20 cellular contexts compared by ENCODE assay signal in the genomic region with DNA sequence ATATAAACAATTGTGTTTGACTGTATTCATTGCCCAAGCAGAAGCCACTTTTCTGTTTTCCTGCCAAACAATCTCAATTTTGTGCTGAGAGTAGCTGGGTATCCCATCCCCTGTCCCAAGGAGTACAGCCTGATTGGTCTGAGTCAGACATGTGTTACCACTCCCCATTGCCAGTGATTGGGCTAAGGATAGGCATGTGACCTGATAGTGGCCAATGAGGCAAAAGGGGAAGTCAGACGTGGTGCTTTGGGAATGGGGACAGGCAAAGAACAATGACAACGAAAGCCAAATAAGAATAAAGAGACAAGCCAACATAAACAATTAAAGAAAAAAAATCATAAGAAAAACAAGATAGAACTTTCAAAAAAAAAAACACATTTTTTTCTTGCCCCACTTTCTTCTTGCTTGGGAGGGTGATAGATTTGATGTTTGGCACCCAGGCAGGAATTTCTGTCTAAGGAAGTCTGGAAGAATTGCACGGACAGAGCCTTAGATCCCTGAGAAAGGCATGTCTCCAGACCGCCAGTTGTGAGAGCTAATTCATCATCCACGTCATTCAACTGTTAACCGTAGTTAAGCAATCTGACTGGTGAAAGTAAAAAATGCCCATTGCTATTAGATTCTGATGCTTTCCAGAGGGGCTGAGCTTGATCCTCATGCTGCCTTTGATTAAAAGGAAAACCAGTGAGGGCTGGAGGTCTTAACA.
DNase-seq lines count a peak whose midpoint lies in the region; ATAC-seq, FAIRE-seq and TF ChIP-seq lines count a peak whose summit lies in the region.
"Had no signal": no experiment of that assay in that cellular context is flagged by ENCODE, and none has a peak within 500 bp of the region (broad histone marks: within the 10 kb centered on the region; RNA-seq: fewer than 3 reads in every experiment).

No MANE protein-coding gene starts in this region.

- no peak overlapping the region for H3K23ac ChIP-seq in H1 (ENCODE audit: insufficient read length)

- no peak overlapping the region for H2BK5ac ChIP-seq in H1 (ENCODE audit: low read depth, low read length)

- no peak overlapping the region for H4K5ac ChIP-seq in H1 (ENCODE audit: insufficient read length, low read depth, low read length)

- H3K79me1 ChIP-seq in H1 (ENCODE audit: low read depth, low read length), result no peaks in the 10 kb centered on the region

- H2BK20ac ChIP-seq in H1 (ENCODE audit: low read length), result no peak overlapping the region

- H3K4me2 ChIP-seq in H1 (ENCODE audit: insufficient read depth in 1 of 2, low read depth in 2 of 2, low read length in 2 of 2), result no peak overlapping the region

- TF ChIP-seq POLR2A in H1 (IDR thresholded peaks at IDR 0.05; ENCODE audit: control extremely low read depth in 1 of 2, low read depth in 2 of 2, low read length in 2 of 2), result no peak

- no peak for FAIRE-seq in H1 (lab: Jason Lieb, UNC)
- FAIRE-seq: endometrium had no signal

- no peak overlapping the region for H4K8ac ChIP-seq in H1 (ENCODE audit: extremely low read depth, insufficient read depth, low read length)

- 0 out of 2 replicates have a peak overlapping the region, but pooled peaks have one; percentile 30 for H2AFZ ChIP-seq in H1 (ENCODE audit: low read length)

- H3K4me1 ChIP-seq in H1 (replicated peaks in 1 of 4; ENCODE audit: control insufficient read depth in 3 of 4, insufficient read depth in 4 of 4, low read length in 3 of 4), result peaks cover 0 to 6% (median 0%) of the 10 kb centered on the region in 4 experiments; a peak in 1 of 7 replicates
- H3K4me1 ChIP-seq: transverse colon had no signal

- no peak overlapping the region for H3K27ac ChIP-seq in H1 (ENCODE audit: low read depth, low read length)
- H3K27ac ChIP-seq: transverse colon, VCaP had no signal

- H3K27me3 ChIP-seq in H1 (replicated peaks in 1 of 4; ENCODE audit: control insufficient read depth in 3 of 4, extremely low read depth in 1 of 4, insufficient read depth in 3 of 4, low read length in 3 of 4), result no peaks in the 10 kb centered on the region
- H3K27me3 ChIP-seq: transverse colon had no signal

- no peak for TF ChIP-seq CTCF in H1 (IDR thresholded peaks at IDR 0.05; ENCODE audit: control extremely low read depth in 1 of 3, insufficient read depth in 1 of 3, low read depth in 1 of 3, low read length in 3 of 3)

- H2BK120ac ChIP-seq in H1 (replicated peaks; ENCODE audit: low read depth, low read length), result no peak overlapping the region

- TF ChIP-seq EP300 in H1 (IDR thresholded peaks at IDR 0.05; ENCODE audit: borderline replicate concordance in 1 of 2, low read depth in 2 of 2, low read length in 2 of 2), result no peak

- WGBS in H1 (ENCODE audit: extremely low coverage in 1 of 2, insufficient coverage in 1 of 2, insufficient read length in 1 of 2, insufficient replicate concordance in 2 of 2, low coverage in 1 of 2, low lambda C conversion rate in 2 of 2, missing lambda C conversion rate in 1 of 2), 2 experiments, result 91% methylated on average over 6 of the region's 6 CpGs; no CpG with 5 or more reads in 1 of the 2 experiments

- no peak overlapping the region for H3K56ac ChIP-seq in H1 (replicated peaks; ENCODE audit: insufficient read length, low read depth, low read length)

- H3K4me3 ChIP-seq in H1 (ENCODE audit: extremely low read depth in 1 of 4, insufficient read depth in 2 of 4, low read depth in 3 of 4, low read length in 4 of 4), result no peak overlapping the region
- H3K4me3 ChIP-seq: transverse colon had no signal

- no peaks in the 10 kb centered on the region for H3K36me3 ChIP-seq in H1 (ENCODE audit: control insufficient read depth in 2 of 4, insufficient read depth in 4 of 4, low read length in 3 of 4)
- H3K36me3 ChIP-seq: transverse colon had no signal

- DNase-seq in AG20443 (ENCODE audit: low spot score) (peak; percentile 25), NAMALWA (ENCODE audit: low spot score) (peak; percentile 15), H1 (ENCODE audit: low read depth in 1 of 2, low spot score in 2 of 2) (no peak), pulmonary artery endothelial cell (ENCODE audit: low read depth, low spot score) (peak; percentile 10), pons (ENCODE audit: low spot score) (no peak)
- DNase-seq: activated CD4-positive, alpha-beta T cell treated with anti-CD3 and anti-CD28 coated beads, Interleukin-2, amount 50 U/mL, for 4 hours; activated gamma-delta T cell treated with Interleukin-2 at 50 U/mL for 16 hours; foreskin melanocyte; GOT3; NCI-H1436; NCI-H69; retina; SHP77 treated with DMSO at 0.1 percent for 48 hours; transverse colon had no signal

- CTCF ChIA-PET in H1 (lab: Charles Lee; ENCODE audit: partially characterized antibody), result no interaction called here

- H3K14ac ChIP-seq in H1 (ENCODE audit: insufficient read length), result no peak overlapping the region

- ATAC-seq in HG03025 (IDR thresholded peaks at IDR 0.05; ENCODE audit: low FRiP score, unreplicated experiment) (no peak), HG02938 (IDR thresholded peaks at IDR 0.05; ENCODE audit: unreplicated experiment) (no peak), GM19463 (IDR thresholded peaks at IDR 0.05; ENCODE audit: unreplicated experiment) (no peak)
- ATAC-seq: stimulated activated memory B cell treated with anti-CD40 and anti-IgM and Interleukin-4, amounts not matched to agents 10 μg/mL and 1 μg/mL and 100 μg/mL, for 72 hours had no signal

- no peak overlapping the region for H4K91ac ChIP-seq in H1 (replicated peaks; ENCODE audit: insufficient read length, low read length)

- POLR2A ChIA-PET in H1 (lab: Charles Lee; ENCODE audit: partially characterized antibody), result no interaction called here

- H3K23me2 ChIP-seq in H1 (ENCODE audit: low read depth, low read length), result no peaks in the 10 kb centered on the region

- no peak overlapping the region for H2AK5ac ChIP-seq in H1 (ENCODE audit: low read depth, low read length)

- no peak overlapping the region for H2BK15ac ChIP-seq in H1 (ENCODE audit: low read length)

- no peak overlapping the region for H3K4ac ChIP-seq in H1 (replicated peaks; ENCODE audit: insufficient read length, low read depth, low read length)

- H3K9ac ChIP-seq in H1 (replicated peaks in 1 of 4; ENCODE audit: extremely low read depth in 1 of 4, low read depth in 3 of 4, low read length in 3 of 4), result no peak overlapping the region

- TF ChIP-seq RAD21 in H1 (IDR thresholded peaks at IDR 0.05 in 1 of 2, conservative IDR thresholded peaks at IDR 0.05 in 1 of 2; ENCODE audit: low read depth in 2 of 2, low read length in 2 of 2), result no peak

- H3K18ac ChIP-seq in H1 (ENCODE audit: extremely low read depth, low read length), result no peak overlapping the region

- H3K9me3 ChIP-seq in H1 (ENCODE audit: insufficient read depth in 2 of 2, low read depth in 1 of 2, low read length in 1 of 2), result no peaks in the 10 kb centered on the region
- H3K9me3 ChIP-seq: transverse colon had no signal

- no peaks in the 10 kb centered on the region for H4K20me1 ChIP-seq in H1 (replicated peaks in 1 of 2; ENCODE audit: control insufficient read depth in 1 of 2, insufficient read depth in 2 of 2, low read length in 2 of 2)

- no peaks in the 10 kb centered on the region for H3K79me2 ChIP-seq in H1 (ENCODE audit: control insufficient read depth in 1 of 2, insufficient read depth in 2 of 2, low read length in 2 of 2)

- H2BK12ac ChIP-seq in H1 (ENCODE audit: low read depth, low read length), result no peak overlapping the region

TF ChIP-seq in H1, 55 proteins besides CTCF, POLR2A, EP300 and RAD21:
- TF ChIP-seq, protein P1, sequence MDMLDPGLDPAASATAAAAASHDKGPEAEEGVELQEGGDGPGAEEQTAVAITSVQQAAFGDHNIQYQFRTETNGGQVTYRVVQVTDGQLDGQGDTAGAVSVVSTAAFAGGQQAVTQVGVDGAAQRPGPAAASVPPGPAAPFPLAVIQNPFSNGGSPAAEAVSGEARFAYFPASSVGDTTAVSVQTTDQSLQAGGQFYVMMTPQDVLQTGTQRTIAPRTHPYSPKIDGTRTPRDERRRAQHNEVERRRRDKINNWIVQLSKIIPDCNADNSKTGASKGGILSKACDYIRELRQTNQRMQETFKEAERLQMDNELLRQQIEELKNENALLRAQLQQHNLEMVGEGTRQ (IDR thresholded peaks at IDR 0.05; ENCODE audit: low read length), result peak; percentile 53; the same call in 1 of the 2 replicates
- no peak for TF ChIP-seq HDAC2 (IDR thresholded peaks at IDR 0.05; ENCODE audit: borderline replicate concordance in 1 of 2, low read depth in 2 of 2, low read length in 2 of 2)

Comparison
In these comparisons a context has a peak if more than half of its experiments do, and no peak if none do; other contexts are left out.
1. DNase-seq: peak in AG20443 (single experiment), NAMALWA (single experiment) and pulmonary artery endothelial cell (single experiment); none in H1 (0 of 2) and pons (single experiment).